Comparison of ENCODE assay signal across 12 cellular contexts in the genomic region with DNA sequence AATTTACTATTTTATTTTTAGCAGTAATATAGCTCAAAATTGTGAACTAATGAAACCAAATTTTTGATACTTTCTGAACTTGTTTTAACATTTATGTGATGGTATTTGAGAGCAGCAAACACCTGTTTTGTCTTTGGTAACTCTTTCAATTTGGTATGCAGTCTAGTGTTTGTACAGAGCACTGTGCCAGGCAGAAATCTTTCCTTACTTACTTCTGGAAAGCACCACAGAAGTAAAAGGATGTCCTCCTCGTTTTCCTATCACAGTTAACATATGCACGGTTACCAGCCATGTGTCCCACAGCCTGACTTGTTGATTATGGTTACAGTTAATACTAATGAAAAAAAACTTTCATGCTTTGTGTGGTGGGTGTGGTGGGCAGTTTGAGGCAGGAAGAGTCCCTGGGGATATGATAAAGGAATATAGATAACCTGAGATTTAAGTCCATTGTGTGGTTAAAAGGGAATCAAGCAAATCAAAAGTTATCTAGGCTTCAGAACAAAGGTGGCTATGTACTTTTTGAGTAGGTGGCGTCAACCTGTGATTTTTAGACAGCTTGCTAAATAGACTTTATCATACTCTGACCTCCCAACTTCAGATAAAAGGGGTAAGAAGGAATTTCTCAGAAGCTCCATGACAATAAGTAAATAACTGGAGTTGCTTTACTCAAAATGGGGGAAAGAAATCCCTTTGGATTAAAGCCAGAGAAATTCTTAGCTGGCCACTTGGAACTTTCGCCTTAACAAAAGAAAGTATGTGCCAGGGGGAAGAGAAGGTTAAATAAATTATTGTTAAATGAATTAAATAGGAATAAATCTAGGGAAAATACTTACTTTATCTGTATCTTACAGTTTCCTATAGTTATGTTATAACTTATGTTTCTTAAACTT. TPM values are rescaled to one million over a fixed set of nuclear protein-coding genes. Genes with fewer than 3 reads are reported as not detected.
"Had no signal": no experiment of that assay in that cellular context is flagged by ENCODE, and none has a peak within 500 bp of the region (broad histone marks: within the 10 kb centered on the region; RNA-seq: fewer than 3 reads in every experiment).

No MANE protein-coding gene starts in this region.

- H3K27ac ChIP-seq: cardiac muscle cell, heart left ventricle, tibial artery, vagina had no signal

- H3K36me3 ChIP-seq: cardiac muscle cell, heart left ventricle, tibial artery, vagina had no signal

- H3K27me3 Mint-ChIP-seq: activated naive CD8-positive, alpha-beta T cell had no signal

- DNase-seq: activated CD4-positive, CD25-positive, alpha-beta regulatory T cell; activated effector memory CD4-positive, alpha-beta T cell treated with Interleukin-2 at 50 U/mL for 16 hours; foreskin melanocyte; heart left ventricle; tibial artery had no signal

- ATAC-seq: heart left ventricle, left lobe of liver had no signal

- H3K9me3 ChIP-seq: heart left ventricle, tibial artery, vagina had no signal

- H3K27ac Mint-ChIP-seq: activated naive CD8-positive, alpha-beta T cell had no signal

- H3K4me3 ChIP-seq: cardiac muscle cell, heart left ventricle, tibial artery, vagina had no signal

- H3K4me3 Mint-ChIP-seq: activated naive CD8-positive, alpha-beta T cell had no signal

- H3K4me1 ChIP-seq: vagina had no signal

- H3K27me3 ChIP-seq: cardiac muscle cell, heart left ventricle, tibial artery, vagina had no signal

RNA-seq across cellular contexts. Expression of a gene that starts 20.1 kb away (rescaled TPM):
- total RNA-seq: cardiac muscle cell; left lobe of liver; osteocyte; T-helper 1 cell treated with Interleukin-12 subunit alpha and Interleukin-12 subunit beta and Interleukin-4 antibody, amounts not matched to agents 30 ng/mL and 1 ng/mL, for 36 hours; vagina had no signal
- polyA plus RNA-seq: neural cell had no signal
